11 cellular contexts compared by ENCODE assay signal in genomic region chr10:29702288-29703164, GRCh38.
DNase-seq lines count a peak whose midpoint lies in the region; ATAC-seq and TF ChIP-seq lines count a peak whose summit lies in the region.
"Had no signal": no experiment of that assay in that cellular context is flagged by ENCODE, and none has a peak within 500 bp of the region (broad histone marks: within the 10 kb centered on the region; RNA-seq: fewer than 3 reads in every experiment).

No MANE protein-coding gene starts in this region.

- no peaks in the 10 kb centered on the region for H3K27me3 Mint-ChIP-seq in neural crest cell (ENCODE audit: low read depth)

- H3K36me3 ChIP-seq in BLaER1 (peaks cover 11% of the 10 kb centered on the region; the same call in 1 of the 2 replicates), KOPT-K1 (ENCODE audit: insufficient read depth, low read length) (no peaks in the 10 kb centered on the region)
- no peaks in the 10 kb centered on the region for H3K36me3 ChIP-seq in effector memory CD4-positive, alpha-beta T cell (ENCODE audit: control insufficient read depth, insufficient read depth, low read length)
- H3K36me3 ChIP-seq: heart right ventricle, pancreas, WERI-Rb-1 had no signal

- TF ChIP-seq CTCF in neural crest cell (conservative IDR thresholded peaks at IDR 0.05), result no peak

- H3K9me3 Mint-ChIP-seq in neural crest cell, result peaks cover 6% of the 10 kb centered on the region

- H3K4me3 ChIP-seq in BLaER1, result no peak overlapping the region
- H3K4me3 ChIP-seq in effector memory CD4-positive, alpha-beta T cell (ENCODE audit: insufficient read depth, low read depth, low read length, poor library complexity, severe bottlenecking), result peak overlapping the region; percentile 25
- H3K4me3 ChIP-seq: heart right ventricle, pancreas had no signal

- peak overlapping the region; percentile 88 for H3K27ac Mint-ChIP-seq in neural crest cell (ENCODE audit: unreplicated experiment)

- H3K4me1 Mint-ChIP-seq in neural crest cell, result peaks cover 31% of the 10 kb centered on the region

- H4K20me1 ChIP-seq in BLaER1, result no peaks in the 10 kb centered on the region

- H3K9ac ChIP-seq in BLaER1, result no peak overlapping the region

- DNase-seq in effector memory CD4-positive, alpha-beta T cell, result no peak
- DNase-seq in neural crest cell (ENCODE audit: low read depth, low spot score) (no peak), NCI-H2196 treated with DMSO at 0.1 percent for 48 hours (lab: John Stamatoyannopoulos, UW; ENCODE audit: unreplicated experiment) (no peak), GOT3 (lab: John Stamatoyannopoulos, UW) (no peak), GM19240 (ENCODE audit: insufficient read length, low spot score) (no peak)
- DNase-seq: heart right ventricle, WERI-Rb-1 had no signal

- ATAC-seq in HG02763 (IDR thresholded peaks at IDR 0.05; ENCODE audit: unreplicated experiment), result no peak
- ATAC-seq: pancreas had no signal

- peaks cover 20% of the 10 kb centered on the region for H3K36me3 Mint-ChIP-seq in neural crest cell (ENCODE audit: low read depth)

- H3K27ac ChIP-seq in BLaER1 (no peak overlapping the region), KOPT-K1 (ENCODE audit: low read depth, low read length, poor library complexity, severe bottlenecking) (peak overlapping the region; percentile 13)
- H3K27ac ChIP-seq in effector memory CD4-positive, alpha-beta T cell (ENCODE audit: insufficient read depth, low read length, poor library complexity, severe bottlenecking), result no peak overlapping the region
- H3K27ac ChIP-seq: pancreas, WERI-Rb-1 had no signal

- H3K9me3 ChIP-seq in BLaER1 (peaks cover 11% of the 10 kb centered on the region), KOPT-K1 (ENCODE audit: insufficient read depth, low read length, poor library complexity, severe bottlenecking) (no peaks in the 10 kb centered on the region)
- H3K9me3 ChIP-seq in effector memory CD4-positive, alpha-beta T cell (ENCODE audit: control insufficient read depth, low read length), result no peaks in the 10 kb centered on the region
- H3K9me3 ChIP-seq: heart right ventricle, pancreas had no signal

- no peaks in the 10 kb centered on the region for H3K27me3 ChIP-seq in BLaER1
- H3K27me3 ChIP-seq in effector memory CD4-positive, alpha-beta T cell (replicated peaks; ENCODE audit: control insufficient read depth, insufficient read depth, low read length, poor library complexity, severe bottlenecking), result no peaks in the 10 kb centered on the region
- H3K27me3 ChIP-seq: heart right ventricle, pancreas had no signal

- H3K4me1 ChIP-seq in BLaER1, result peaks cover 29% of the 10 kb centered on the region
- H3K4me1 ChIP-seq in effector memory CD4-positive, alpha-beta T cell (ENCODE audit: control insufficient read depth, insufficient read depth, low read length, poor library complexity, severe bottlenecking), result peaks cover 9% of the 10 kb centered on the region
- H3K4me1 ChIP-seq: pancreas had no signal

- H3K4me2 ChIP-seq in BLaER1, result peak overlapping the region; percentile 47

- no peak overlapping the region for H3K4me3 Mint-ChIP-seq in neural crest cell
